In the genomic region with DNA sequence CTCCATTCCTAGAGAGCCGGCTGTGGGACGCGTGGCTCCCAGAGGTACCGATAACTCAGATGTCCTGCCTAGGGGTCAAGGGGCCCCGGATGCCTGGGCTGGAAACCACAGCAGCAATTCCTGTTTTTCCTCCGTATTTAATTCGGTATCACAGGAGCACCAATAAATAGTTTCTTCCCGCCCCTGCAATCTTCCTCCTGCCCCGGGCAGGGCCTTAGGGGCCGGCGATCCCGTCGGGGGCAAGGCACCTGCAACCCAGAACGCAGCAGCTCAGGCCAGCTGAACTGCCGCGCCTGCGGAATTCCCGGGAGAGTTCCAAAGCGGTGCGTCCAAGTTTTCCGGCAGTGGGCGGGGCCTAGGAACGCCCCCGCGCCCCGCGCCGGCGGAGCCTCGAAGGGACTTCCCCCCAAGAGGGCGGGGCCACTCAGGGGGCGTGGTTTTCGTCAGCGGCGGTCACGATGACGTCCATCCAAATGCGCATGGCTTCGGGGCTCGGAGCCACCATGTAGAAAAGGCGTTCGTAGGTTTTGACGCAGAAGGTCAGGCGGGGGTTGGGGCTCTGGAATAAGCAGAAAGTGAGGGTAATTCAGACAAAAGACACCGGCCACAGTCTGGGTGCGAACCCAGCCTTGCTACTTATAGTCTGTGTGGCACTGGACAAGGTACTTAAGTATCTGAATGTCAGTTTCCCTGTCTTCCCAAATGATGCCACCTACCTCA, we compare ENCODE assay signal across 8 cellular contexts. TPM values are rescaled to one million over a fixed set of nuclear protein-coding genes. Genes with fewer than 3 reads are reported as not detected.
A peak's percentile ranks its signal among the peaks of the same experiment; 100 is the strongest.
DNase-seq lines count a peak whose midpoint lies in the region; ATAC-seq, FAIRE-seq and TF ChIP-seq lines count a peak whose summit lies in the region.

No MANE protein-coding gene starts in this region.

- POLR2A ChIA-PET in naive thymus-derived CD8-positive, alpha-beta T cell (lab: Charles Lee) = interaction anchor here (0.9 to 5.9 kb wide), 3 partner anchors 11 to 36 kb away, joined by 3 to 71 read pairs (median 4); a partner anchor contains a TSS

- no peaks in the 10 kb centered on the region for H3K9me3 Mint-ChIP-seq in naive thymus-derived CD8-positive, alpha-beta T cell

- ATAC-seq in HG03565 (IDR thresholded peaks at IDR 0.05; ENCODE audit: unreplicated experiment) (peak; percentile 75), GM21381 (IDR thresholded peaks at IDR 0.05; ENCODE audit: unreplicated experiment) (no peak)
- peak; percentile 85 to 92 for ATAC-seq in naive thymus-derived CD8-positive, alpha-beta T cell

- H3K27ac Mint-ChIP-seq in naive thymus-derived CD8-positive, alpha-beta T cell = peak overlapping the region; percentile 92 to 100 (median 99)

- peak; percentile 70 for FAIRE-seq in GM18507 (lab: Jason Lieb, UNC)

- TF ChIP-seq CTCF in fibroblast of pulmonary artery (IDR thresholded peaks at IDR 0.05; ENCODE audit: low read length, missing control alignments) = no peak

- H3K4me3 Mint-ChIP-seq in naive thymus-derived CD8-positive, alpha-beta T cell = peak overlapping the region; percentile 81 to 93 (median 86)

- H3K4me3 ChIP-seq in fibroblast of pulmonary artery (replicated peaks; ENCODE audit: low read depth, low read length) = peak overlapping the region; percentile 40

- H3K4me1 Mint-ChIP-seq in naive thymus-derived CD8-positive, alpha-beta T cell = peaks cover 18 to 52% (median 43%) of the 10 kb centered on the region in 4 donors

- DNase-seq in GM18507 (ENCODE audit: extremely low spot score, insufficient read length, low read depth) (peak; percentile 76), RPMI7951 (ENCODE audit: low read depth) (peak; percentile 92), fibroblast of pulmonary artery (ENCODE audit: low read depth) (peak; percentile 93)
- DNase-seq in activated effector memory CD4-positive, alpha-beta T cell treated with anti-CD3 and anti-CD28 coated beads, Interleukin-2, amount 50 U/mL, for 16 hours = peak; percentile 99
- peak; percentile 88 to 98 (median 98) for DNase-seq in naive thymus-derived CD8-positive, alpha-beta T cell
- peak; percentile 77 to 88 for DNase-seq in stimulated activated CD8-positive, alpha-beta memory T cell treated with anti-CD3 and anti-CD28 coated beads, Interleukin-7, amount 100 ng/mL, for 48 hours (ENCODE audit: extremely low read depth in 1 of 2, low read depth in 1 of 2)

- no peaks in the 10 kb centered on the region for H3K27me3 Mint-ChIP-seq in naive thymus-derived CD8-positive, alpha-beta T cell

- peaks cover 0 to 17% (median 9%) of the 10 kb centered on the region in 3 donors for H3K36me3 Mint-ChIP-seq in naive thymus-derived CD8-positive, alpha-beta T cell

RNA-seq across cellular contexts. Expression of a gene that starts 9.7 kb away (rescaled TPM):
- 1.3 and 1.8 TPM in 2 replicates for total RNA-seq in RPMI7951 (2014; rRNA removed; shearing (Covaris generic))
- total RNA-seq in naive thymus-derived CD8-positive, alpha-beta T cell = 1 to 10 TPM; 5.4 to 6.1 TPM
- 1 to 10 TPM; 6.2 to 9.3 (median 8.3) TPM for polyA plus RNA-seq in naive thymus-derived CD8-positive, alpha-beta T cell

RNA-seq across cellular contexts. Expression of a gene that starts 29.4 kb away (rescaled TPM):
- 12.1 and 12.8 TPM in 2 replicates for total RNA-seq in RPMI7951 (2014; rRNA removed; shearing (Covaris generic))
- 10 to 100 TPM; 46.0 to 48.6 TPM for total RNA-seq in naive thymus-derived CD8-positive, alpha-beta T cell
- polyA plus RNA-seq in naive thymus-derived CD8-positive, alpha-beta T cell = 1 to 10 TPM; 3.5 to 7.2 (median 4.5) TPM

RNA-seq across cellular contexts. Expression of a gene that starts 51.9 kb away (rescaled TPM):
- total RNA-seq in RPMI7951 (2014; rRNA removed; shearing (Covaris generic)) = 232 and 297 TPM in 2 replicates
- 10 to 100 TPM; 23.9 to 24.8 TPM for total RNA-seq in naive thymus-derived CD8-positive, alpha-beta T cell
- 10 to 100 TPM; 62.0 to 78.7 (median 64.5) TPM for polyA plus RNA-seq in naive thymus-derived CD8-positive, alpha-beta T cell

RNA-seq across cellular contexts. Expression of a gene that starts 57.8 kb away (rescaled TPM):
- total RNA-seq in RPMI7951 (2014; rRNA removed; shearing (Covaris generic)) = 0.20 TPM in 1 of 2 replicates, not detected in the other
- total RNA-seq in naive thymus-derived CD8-positive, alpha-beta T cell = 1 to 10 TPM; 5.1 to 5.3 TPM
- 1 to 10 TPM; 1.7 to 4.1 (median 3.0) TPM for polyA plus RNA-seq in naive thymus-derived CD8-positive, alpha-beta T cell
